In genomic region chr3:197680955-197681521, GRCh38 we compare ENCODE assay signal across 17 cellular contexts.
"Had no signal": no experiment of that assay in that cellular context is flagged by ENCODE, and none has a peak within 500 bp of the region (broad histone marks: within the 10 kb centered on the region; RNA-seq: fewer than 3 reads in every experiment).

No MANE protein-coding gene starts in this region.

- H3K36me3 ChIP-seq: uterus had no signal

- H3K27me3 ChIP-seq: gastroesophageal sphincter, neutrophil, right atrium auricular region, tibial artery, uterus had no signal

- H3K4me3 ChIP-seq: gastroesophageal sphincter, right atrium auricular region, skin epidermis, tibial artery, uterus had no signal

- ATAC-seq: activated CD4-positive, CD25-positive, alpha-beta regulatory T cell treated with anti-CD3 and anti-CD28 coated beads, Interleukin-2, amount 50 U/mL, for 24 hours; gastroesophageal sphincter; left ventricle myocardium superior; natural killer cell had no signal

- H3K4me1 ChIP-seq: tibial artery, uterus had no signal

- H3K9me3 ChIP-seq: gastroesophageal sphincter, neutrophil, right atrium auricular region, tibial artery, uterus had no signal

- H3K27ac ChIP-seq: gastroesophageal sphincter, neutrophil, right atrium auricular region, skin epidermis, tibial artery, uterus had no signal

- DNase-seq: activated naive CD4-positive, alpha-beta T cell treated with Interleukin-2 at 50 U/mL for 16 hours; activated T-cell treated with anti-CD3 and anti-CD28 coated beads for 4 hours; aorta; dermis blood vessel endothelial cell; erythroblast; left ventricle myocardium superior; mesenchymal stem cell; natural killer cell; stimulated activated CD4-positive, alpha-beta T cell treated with anti-CD3 and anti-CD28 coated beads, Interleukin-4, amount 100 ng/mL, for 24 hours; stimulated activated naive CD4-positive, alpha-beta T cell; tibial artery; uterus had no signal
